ENCODE assay signal across 8 cellular contexts in the genomic region with DNA sequence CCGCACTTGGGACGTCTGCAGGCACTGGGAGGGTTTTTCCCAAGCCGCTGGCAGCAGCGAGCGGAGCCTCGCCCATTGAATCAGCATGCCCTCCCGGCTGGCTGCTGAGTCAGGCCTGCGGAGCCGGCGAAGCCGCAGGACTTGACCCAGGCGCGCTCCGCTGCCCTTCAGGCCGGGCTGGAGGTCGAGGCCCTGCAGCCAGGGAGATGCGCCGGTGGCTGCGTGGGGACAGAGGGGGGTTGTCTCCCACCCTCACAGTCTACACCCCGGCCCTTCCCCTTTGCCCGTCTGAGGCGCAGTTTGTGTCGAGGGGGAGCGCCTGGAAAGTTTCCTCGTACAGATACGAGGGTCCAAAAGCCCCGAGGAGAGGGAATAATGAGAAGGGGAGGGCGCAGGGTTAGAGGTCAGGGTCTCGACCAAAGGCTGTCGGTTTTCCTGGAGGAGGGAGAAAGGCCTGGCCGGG. TPM values are rescaled to one million over a fixed set of nuclear protein-coding genes. Genes with fewer than 3 reads are reported as not detected.
DNase-seq lines count a peak whose midpoint lies in the region; ATAC-seq and TF ChIP-seq lines count a peak whose summit lies in the region.

No MANE protein-coding gene starts in this region.

- 2% methylated on average over 30 to 31 of the region's 31 CpGs for WGBS in aorta, 2 donors

- CTCF ChIA-PET in activated CD8-positive, alpha-beta T cell treated with anti-CD3 and anti-CD28 coated beads for 36 hours (lab: Charles Lee), result interaction anchor here (0.6 to 0.8 kb wide), 2 partner anchors 21 to 584 kb away, joined by 3 read pairs; no protein-coding TSS in a partner anchor
- CTCF ChIA-PET in naive thymus-derived CD4-positive, alpha-beta T cell (lab: Charles Lee), result interaction anchor here (1.1 kb wide), 1 partner anchor 66 kb away, joined by 3 read pairs; the partner anchor contains the start of genes BAG5 and COA8

- no peaks in the 10 kb centered on the region for H3K27me3 Mint-ChIP-seq in activated CD8-positive, alpha-beta T cell treated with anti-CD3 and anti-CD28 coated beads for 36 hours
- no peaks in the 10 kb centered on the region for H3K27me3 Mint-ChIP-seq in naive thymus-derived CD4-positive, alpha-beta T cell

- DNase-seq in ELF-1 (ENCODE audit: low read depth, low spot score) (peak; percentile 84), HUDEP-2 (lab: John Stamatoyannopoulos, UW; ENCODE audit: unreplicated experiment in 76 of 76) (peak in 63 of 76 experiments; percentile 4 to 88 (median 53)), fibroblast of the aortic adventitia (ENCODE audit: low read depth) (peak; percentile 82), aorta (peak; percentile 91 to 94), NCI-H1694 (lab: John Stamatoyannopoulos, UW) (no peak)
- DNase-seq in activated CD8-positive, alpha-beta T cell treated with anti-CD3 and anti-CD28 coated beads for 36 hours, result peak; percentile 21
- DNase-seq in naive thymus-derived CD4-positive, alpha-beta T cell, result peak in 3 of 9 donors; percentile 22 to 34 (median 28)

- H3K4me1 ChIP-seq in naive thymus-derived CD4-positive, alpha-beta T cell (ENCODE audit: control insufficient read depth in 2 of 2, insufficient read depth in 2 of 2, low read length in 2 of 2), result peaks cover 18 to 34% of the 10 kb centered on the region in 2 donors
- H3K4me1 ChIP-seq in aorta (ENCODE audit: control insufficient read depth in 1 of 2, insufficient read depth in 2 of 2, low read length in 2 of 2), result no peaks in the 10 kb centered on the region

- H3K36me3 Mint-ChIP-seq in activated CD8-positive, alpha-beta T cell treated with anti-CD3 and anti-CD28 coated beads for 36 hours (ENCODE audit: low read depth), result peaks cover 3% of the 10 kb centered on the region
- peaks cover 0 to 4% (median 0%) of the 10 kb centered on the region in 5 donors for H3K36me3 Mint-ChIP-seq in naive thymus-derived CD4-positive, alpha-beta T cell

- H3K36me3 ChIP-seq in naive thymus-derived CD4-positive, alpha-beta T cell (ENCODE audit: control insufficient read depth in 2 of 3, insufficient read depth in 3 of 3, low read length in 3 of 3), result peaks cover 0 to 9% (median 0%) of the 10 kb centered on the region in 3 experiments
- no peaks in the 10 kb centered on the region for H3K36me3 ChIP-seq in aorta (ENCODE audit: control insufficient read depth in 1 of 2, insufficient read depth in 2 of 2, low read length in 1 of 2)

- H3K9me3 Mint-ChIP-seq in activated CD8-positive, alpha-beta T cell treated with anti-CD3 and anti-CD28 coated beads for 36 hours, result no peaks in the 10 kb centered on the region
- peaks cover 0 to 1% (median 0%) of the 10 kb centered on the region in 11 donors for H3K9me3 Mint-ChIP-seq in naive thymus-derived CD4-positive, alpha-beta T cell

- intact Hi-C loops in activated CD8-positive, alpha-beta T cell treated with anti-CD3 and anti-CD28 coated beads for 36 hours (cut with micrococcal nuclease), result no loop called here
- intact Hi-C loops in naive thymus-derived CD4-positive, alpha-beta T cell (cut with micrococcal nuclease), result loop anchor here (2.0 to 5.0 kb wide), 6 partner anchors 21 to 1124 kb away; partner anchors contain the start of genes BAG5 (in 2 of the 2), COA8 (in 2 of the 2), MARK3 (in 1 of the 2) and SIVA1 (in 1 of the 2)
- intact Hi-C loops in aorta (cut with DNase I), result loop anchor here in 1 of 2 donors (5.0 kb wide), 1 partner anchor 89 kb away; the partner anchor contains the start of genes XRCC3 and ZFYVE21

- H3K4me3 Mint-ChIP-seq in activated CD8-positive, alpha-beta T cell treated with anti-CD3 and anti-CD28 coated beads for 36 hours, result peak overlapping the region; percentile 84
- peak overlapping the region; percentile 48 to 89 (median 82) for H3K4me3 Mint-ChIP-seq in naive thymus-derived CD4-positive, alpha-beta T cell

- peaks cover 26% of the 10 kb centered on the region for H3K4me1 Mint-ChIP-seq in activated CD8-positive, alpha-beta T cell treated with anti-CD3 and anti-CD28 coated beads for 36 hours (ENCODE audit: low read depth)
- H3K4me1 Mint-ChIP-seq in naive thymus-derived CD4-positive, alpha-beta T cell, result peaks cover 17 to 59% (median 34%) of the 10 kb centered on the region in 7 donors

- H3K9me3 ChIP-seq in naive thymus-derived CD4-positive, alpha-beta T cell (ENCODE audit: control insufficient read depth in 2 of 3, low read length in 3 of 3), result no peaks in the 10 kb centered on the region
- no peaks in the 10 kb centered on the region for H3K9me3 ChIP-seq in aorta (ENCODE audit: control insufficient read depth, low read length)

- peak overlapping the region; percentile 82 for H3K27ac Mint-ChIP-seq in activated CD8-positive, alpha-beta T cell treated with anti-CD3 and anti-CD28 coated beads for 36 hours
- H3K27ac Mint-ChIP-seq in naive thymus-derived CD4-positive, alpha-beta T cell, result peak overlapping the region; percentile 21 to 91 (median 78)

- H3K4me3 ChIP-seq in fibroblast of the aortic adventitia (ENCODE audit: low read depth, low read length) (peak overlapping the region; percentile 67), aorta (ENCODE audit: low read length in 2 of 2) (peak overlapping the region; percentile 84 to 91)
- H3K4me3 ChIP-seq in naive thymus-derived CD4-positive, alpha-beta T cell (ENCODE audit: low read length), result peak overlapping the region; percentile 78

- no peak for ATAC-seq in activated CD8-positive, alpha-beta T cell treated with anti-CD3 and anti-CD28 coated beads for 36 hours
- peak; percentile 35 for ATAC-seq in naive thymus-derived CD4-positive, alpha-beta T cell
- peak; percentile 83 for ATAC-seq in aorta (ENCODE audit: low FRiP score)
- no peak for ATAC-seq in HG03045 (IDR thresholded peaks at IDR 0.05; ENCODE audit: unreplicated experiment)

- POLR2A ChIA-PET in activated CD8-positive, alpha-beta T cell treated with anti-CD3 and anti-CD28 coated beads for 36 hours (lab: Charles Lee), result interaction anchor here (0.8 to 2.8 kb wide), 4 partner anchors 13 to 294 kb away, joined by 3 to 19 read pairs (median 4); partner anchors contain the start of genes BAG5, COA8 and EIF5
- POLR2A ChIA-PET in naive thymus-derived CD4-positive, alpha-beta T cell (lab: Charles Lee), result interaction anchor here (1.0 to 1.6 kb wide), 5 partner anchors 24 to 294 kb away, joined by 3 to 4 read pairs (median 3); partner anchors contain the start of genes BAG5 and EIF5

- no peak for TF ChIP-seq CTCF in activated CD8-positive, alpha-beta T cell treated with anti-CD3 and anti-CD28 coated beads for 36 hours (IDR thresholded peaks at IDR 0.05)
- TF ChIP-seq CTCF in fibroblast of the aortic adventitia (IDR thresholded peaks at IDR 0.05; ENCODE audit: insufficient read depth, low read length), result no peak

- H3K27ac ChIP-seq in naive thymus-derived CD4-positive, alpha-beta T cell (ENCODE audit: low read depth, low read length), result peak overlapping the region; percentile 98
- H3K27ac ChIP-seq in aorta (ENCODE audit: low read depth in 1 of 2, low read length in 2 of 2), result peak overlapping the region; percentile 77 to 87

- no peaks in the 10 kb centered on the region for H3K27me3 ChIP-seq in naive thymus-derived CD4-positive, alpha-beta T cell (ENCODE audit: control insufficient read depth in 2 of 2, insufficient read depth in 2 of 2, low read length in 2 of 2)
- H3K27me3 ChIP-seq in aorta (ENCODE audit: control insufficient read depth in 1 of 2, insufficient read depth in 2 of 2, low read length in 1 of 2), result no peaks in the 10 kb centered on the region

RNA-seq across cellular contexts. Expression of gene KLC1, which starts 0.8 kb away (rescaled TPM):
- 100 to 1,000 TPM in 1 of 2 experiments, 10 to 100 TPM in 1; 97.5 to 101 TPM for total RNA-seq in activated CD8-positive, alpha-beta T cell treated with anti-CD3 and anti-CD28 coated beads for 36 hours
- total RNA-seq in fibroblast of the aortic adventitia (ENCODE audit: low replicate concordance) (212 and 1,079 TPM in 2 replicates), aorta (100 to 1,000 TPM; 254 to 315 TPM)
- 100 to 1,000 TPM; 150 to 268 (median 174) TPM for total RNA-seq in naive thymus-derived CD4-positive, alpha-beta T cell
- 10 to 100 TPM; 65.5 to 75.8 TPM for polyA plus RNA-seq in naive thymus-derived CD4-positive, alpha-beta T cell
- 100 to 1,000 TPM in 1 of 2 donors, 10 to 100 TPM in 1; 71.7 to 190 TPM for polyA plus RNA-seq in aorta

Comparison
In these comparisons a context has a peak if more than half of its experiments do, and no peak if none do; other contexts are left out.
1. ATAC-seq: peak in naive thymus-derived CD4-positive, alpha-beta T cell (single experiment) and aorta (single experiment); none in activated CD8-positive, alpha-beta T cell treated with anti-CD3 and anti-CD28 coated beads for 36 hours (single experiment) and HG03045 (single experiment).
2. Peak in every context shown above with its lines, with median percentiles within 50 percentile points of each other: H3K4me3 ChIP-seq.